Comparison of ENCODE assay signal across 1 cellular context in the genomic region with DNA sequence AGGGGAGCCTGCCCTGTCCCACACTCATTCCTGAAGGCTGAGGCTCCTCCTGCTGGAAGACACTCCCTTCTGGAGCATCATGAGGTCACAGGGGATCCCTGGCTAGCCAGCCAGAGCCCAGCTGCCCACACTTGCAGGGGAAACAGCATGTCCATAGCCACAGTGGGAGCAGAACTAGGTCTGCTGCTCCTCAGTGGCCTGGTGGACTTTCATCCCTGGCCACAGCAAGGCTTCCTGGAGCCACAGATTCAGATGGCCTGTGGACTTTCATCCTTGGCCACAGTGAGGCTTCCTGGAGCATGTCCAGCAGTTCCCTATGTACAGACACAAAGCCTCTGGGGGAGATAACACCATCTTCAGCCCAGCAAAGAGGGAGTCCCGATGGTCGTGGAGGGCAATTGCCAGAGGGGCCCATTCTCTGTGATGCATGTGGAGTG.
TF ChIP-seq lines count a peak whose summit lies in the region.

No MANE protein-coding gene starts in this region.

TF ChIP-seq in HepG2, 621 proteins besides CTCF, POLR2A, EP300 and RAD21 (continued from another document and continues in another):
- TF ChIP-seq, protein P1, sequence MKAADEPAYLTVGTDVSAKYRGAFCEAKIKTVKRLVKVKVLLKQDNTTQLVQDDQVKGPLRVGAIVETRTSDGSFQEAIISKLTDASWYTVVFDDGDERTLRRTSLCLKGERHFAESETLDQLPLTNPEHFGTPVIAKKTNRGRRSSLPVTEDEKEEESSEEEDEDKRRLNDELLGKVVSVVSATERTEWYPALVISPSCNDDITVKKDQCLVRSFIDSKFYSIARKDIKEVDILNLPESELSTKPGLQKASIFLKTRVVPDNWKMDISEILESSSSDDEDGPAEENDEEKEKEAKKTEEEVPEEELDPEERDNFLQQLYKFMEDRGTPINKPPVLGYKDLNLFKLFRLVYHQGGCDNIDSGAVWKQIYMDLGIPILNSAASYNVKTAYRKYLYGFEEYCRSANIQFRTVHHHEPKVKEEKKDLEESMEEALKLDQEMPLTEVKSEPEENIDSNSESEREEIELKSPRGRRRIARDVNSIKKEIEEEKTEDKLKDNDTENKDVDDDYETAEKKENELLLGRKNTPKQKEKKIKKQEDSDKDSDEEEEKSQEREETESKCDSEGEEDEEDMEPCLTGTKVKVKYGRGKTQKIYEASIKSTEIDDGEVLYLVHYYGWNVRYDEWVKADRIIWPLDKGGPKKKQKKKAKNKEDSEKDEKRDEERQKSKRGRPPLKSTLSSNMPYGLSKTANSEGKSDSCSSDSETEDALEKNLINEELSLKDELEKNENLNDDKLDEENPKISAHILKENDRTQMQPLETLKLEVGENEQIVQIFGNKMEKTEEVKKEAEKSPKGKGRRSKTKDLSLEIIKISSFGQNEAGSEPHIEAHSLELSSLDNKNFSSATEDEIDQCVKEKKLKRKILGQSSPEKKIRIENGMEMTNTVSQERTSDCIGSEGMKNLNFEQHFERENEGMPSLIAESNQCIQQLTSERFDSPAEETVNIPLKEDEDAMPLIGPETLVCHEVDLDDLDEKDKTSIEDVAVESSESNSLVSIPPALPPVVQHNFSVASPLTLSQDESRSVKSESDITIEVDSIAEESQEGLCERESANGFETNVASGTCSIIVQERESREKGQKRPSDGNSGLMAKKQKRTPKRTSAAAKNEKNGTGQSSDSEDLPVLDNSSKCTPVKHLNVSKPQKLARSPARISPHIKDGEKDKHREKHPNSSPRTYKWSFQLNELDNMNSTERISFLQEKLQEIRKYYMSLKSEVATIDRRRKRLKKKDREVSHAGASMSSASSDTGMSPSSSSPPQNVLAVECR (CRISPR knock-in tag; IDR thresholded peaks at IDR 0.05; ENCODE audit: borderline replicate concordance) = peak; percentile 47; the same call in 1 of the 2 replicates
- peak; percentile 43; the same call in 1 of the 2 replicates for TF ChIP-seq HDAC2 (CRISPR knock-in tag; IDR thresholded peaks at IDR 0.05)
- TF ChIP-seq ZNF407 (CRISPR knock-in tag; IDR thresholded peaks at IDR 0.05; ENCODE audit: not compliant biosample characterization) = no peak
- no peak for TF ChIP-seq HNRNPK (IDR thresholded peaks at IDR 0.05; ENCODE audit: low read depth, low read length, poor library complexity, severe bottlenecking)
- TF ChIP-seq, protein P2, sequence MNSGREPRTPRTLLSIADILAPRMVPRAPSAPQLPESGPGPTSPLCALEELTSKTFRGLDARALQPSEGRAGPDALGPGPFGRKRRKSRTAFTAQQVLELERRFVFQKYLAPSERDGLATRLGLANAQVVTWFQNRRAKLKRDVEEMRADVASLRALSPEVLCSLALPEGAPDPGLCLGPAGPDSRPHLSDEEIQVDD (CRISPR knock-in tag; IDR thresholded peaks at IDR 0.05; ENCODE audit: borderline replicate concordance) = no peak
- TF ChIP-seq ZNF614 (CRISPR knock-in tag; IDR thresholded peaks at IDR 0.05; ENCODE audit: borderline replicate concordance) = no peak
- peak; percentile 49 for TF ChIP-seq HOXA3 (CRISPR knock-in tag; IDR thresholded peaks at IDR 0.05)
- peak; percentile 96 for TF ChIP-seq ZNF644 (CRISPR knock-in tag; IDR thresholded peaks at IDR 0.05; ENCODE audit: low read depth)
- peak; percentile 61; the same call in 1 of the 2 replicates for TF ChIP-seq SOX5 (CRISPR knock-in tag; IDR thresholded peaks at IDR 0.05; ENCODE audit: borderline replicate concordance)
- TF ChIP-seq ZNF547 (CRISPR knock-in tag; IDR thresholded peaks at IDR 0.05) = no peak
- no peak for TF ChIP-seq ZNF776 (CRISPR knock-in tag; IDR thresholded peaks at IDR 0.05)
- TF ChIP-seq ZNF12 (CRISPR knock-in tag; IDR thresholded peaks at IDR 0.05) = 0 out of 2 replicates have a peak, but pooled peaks have one; percentile 33
- TF ChIP-seq HNF1B (CRISPR knock-in tag; IDR thresholded peaks at IDR 0.05) = peak; percentile 64; the same call in 1 of the 2 replicates
- TF ChIP-seq ZNF350 (CRISPR knock-in tag; IDR thresholded peaks at IDR 0.05; ENCODE audit: borderline replicate concordance, low read depth) = peak; percentile 29; the same call in 1 of the 2 replicates
- TF ChIP-seq KAT8 (CRISPR knock-in tag; IDR thresholded peaks at IDR 0.05) = 0 out of 2 replicates have a peak, but pooled peaks have one; percentile 26
- no peak for TF ChIP-seq MTA3 (CRISPR knock-in tag; IDR thresholded peaks at IDR 0.05)
- TF ChIP-seq ZBTB43 (CRISPR knock-in tag; conservative IDR thresholded peaks at IDR 0.05) = no peak
- peak; percentile 48; the same call in 1 of the 2 replicates for TF ChIP-seq NCOR1 (IDR thresholded peaks at IDR 0.05; ENCODE audit: borderline replicate concordance, low read length)
- 0 out of 2 replicates have a peak, but pooled peaks have one; percentile 28 for TF ChIP-seq KAT7 (CRISPR knock-in tag; IDR thresholded peaks at IDR 0.05; ENCODE audit: borderline replicate concordance)
- TF ChIP-seq SOX13 (IDR thresholded peaks at IDR 0.05) = no peak
- TF ChIP-seq SOX13 (CRISPR knock-in tag; conservative IDR thresholded peaks at IDR 0.05 in 1 of 2, IDR thresholded peaks at IDR 0.05 in 1 of 2) = peak in 1 of 2 experiments; percentile 49; a peak in 2 of 4 replicates
- 0 out of 2 replicates have a peak, but pooled peaks have one; percentile 47 for TF ChIP-seq RXRA (CRISPR knock-in tag; IDR thresholded peaks at IDR 0.05)
- 0 out of 2 replicates have a peak, but pooled peaks have one; percentile 21 for TF ChIP-seq ZFY (CRISPR knock-in tag; IDR thresholded peaks at IDR 0.05)
- no peak for TF ChIP-seq FOXK1 (CRISPR knock-in tag; IDR thresholded peaks at IDR 0.05; ENCODE audit: borderline replicate concordance, low read depth)
- TF ChIP-seq GABPB1 (CRISPR knock-in tag; IDR thresholded peaks at IDR 0.05) = peak; percentile 37; the same call in 1 of the 2 replicates
- TF ChIP-seq ZNF788 (CRISPR knock-in tag; IDR thresholded peaks at IDR 0.05; ENCODE audit: borderline replicate concordance) = peak; percentile 42; the same call in 1 of the 2 replicates
- TF ChIP-seq KLF6 (CRISPR knock-in tag; IDR thresholded peaks at IDR 0.05) = 0 out of 2 replicates have a peak, but pooled peaks have one; percentile 17
- 0 out of 2 replicates have a peak, but pooled peaks have one; percentile 17 for TF ChIP-seq UBTF (CRISPR knock-in tag; IDR thresholded peaks at IDR 0.05)
- TF ChIP-seq TEAD3 (CRISPR knock-in tag; optimal IDR thresholded peaks at IDR 0.05; ENCODE audit: borderline replicate concordance) = peak; percentile 62
- peak; percentile 74 for TF ChIP-seq ETV5 (CRISPR knock-in tag; IDR thresholded peaks at IDR 0.05; ENCODE audit: borderline replicate concordance)
- TF ChIP-seq, protein P3, sequence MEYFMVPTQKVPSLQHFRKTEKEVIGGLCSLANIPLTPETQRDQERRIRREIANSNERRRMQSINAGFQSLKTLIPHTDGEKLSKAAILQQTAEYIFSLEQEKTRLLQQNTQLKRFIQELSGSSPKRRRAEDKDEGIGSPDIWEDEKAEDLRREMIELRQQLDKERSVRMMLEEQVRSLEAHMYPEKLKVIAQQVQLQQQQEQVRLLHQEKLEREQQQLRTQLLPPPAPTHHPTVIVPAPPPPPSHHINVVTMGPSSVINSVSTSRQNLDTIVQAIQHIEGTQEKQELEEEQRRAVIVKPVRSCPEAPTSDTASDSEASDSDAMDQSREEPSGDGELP (IDR thresholded peaks at IDR 0.05; ENCODE audit: borderline replicate concordance, low read depth) = peak; percentile 50; the same call in 1 of the 2 replicates
- TF ChIP-seq SPEN (CRISPR knock-in tag; IDR thresholded peaks at IDR 0.05; ENCODE audit: low read depth) = peak; percentile 33; the same call in 1 of the 2 replicates
- TF ChIP-seq IRF2 (CRISPR knock-in tag; IDR thresholded peaks at IDR 0.05) = peak; percentile 84
- TF ChIP-seq HDAC1 (CRISPR knock-in tag; IDR thresholded peaks at IDR 0.05) = 0 out of 2 replicates have a peak, but pooled peaks have one; percentile 42
- TF ChIP-seq ZGPAT (CRISPR knock-in tag; IDR thresholded peaks at IDR 0.05) = peak; percentile 58
